In genomic region chr1:53545663-53546408, GRCh38 we compare ENCODE assay signal across 15 cellular contexts.
DNase-seq lines count a peak whose midpoint lies in the region; ATAC-seq, FAIRE-seq and TF ChIP-seq lines count a peak whose summit lies in the region.
"Had no signal": no experiment of that assay in that cellular context is flagged by ENCODE, and none has a peak within 500 bp of the region (broad histone marks: within the 10 kb centered on the region; RNA-seq: fewer than 3 reads in every experiment).

No MANE protein-coding gene starts in this region.

- intact Hi-C loops in K562 (cut with micrococcal nuclease) = no loop called here
- intact Hi-C loops in naive thymus-derived CD4-positive, alpha-beta T cell (cut with micrococcal nuclease) = no loop called here

- no peaks in the 10 kb centered on the region for H3K9me3 ChIP-seq in K562 (replicated peaks; ENCODE audit: control insufficient read depth, insufficient read depth, low read depth, low read length)
- H3K9me3 ChIP-seq in naive thymus-derived CD4-positive, alpha-beta T cell (ENCODE audit: control insufficient read depth in 2 of 3, low read length in 3 of 3) = no peaks in the 10 kb centered on the region
- H3K9me3 ChIP-seq: esophagus muscularis mucosa had no signal

- TF ChIP-seq POLR2A in K562 (conservative IDR thresholded peaks at IDR 0.05) = no peak

- no peak overlapping the region for H3K4me3 ChIP-seq in K562
- no peak overlapping the region for H3K4me3 ChIP-seq in naive thymus-derived CD4-positive, alpha-beta T cell (ENCODE audit: low read length)
- H3K4me3 ChIP-seq: esophagus muscularis mucosa had no signal

- H3K9ac ChIP-seq in K562 (ENCODE audit: insufficient read depth in 1 of 2, low read depth in 2 of 2, low read length in 2 of 2) = no peak overlapping the region

- no peak for TF ChIP-seq RAD21 in K562 (CRISPR knock-in tag; conservative IDR thresholded peaks at IDR 0.05 in 1 of 2, IDR thresholded peaks at IDR 0.05 in 1 of 2)

- no peak overlapping the region for H3K4me2 ChIP-seq in K562 (ENCODE audit: insufficient read depth, low read length)

- CTCF ChIA-PET in K562 (lab: Yijun Ruan, JAX; ENCODE audit: low intra/inter-chr PET ratio) = no interaction called here
- CTCF ChIA-PET in activated CD8-positive, alpha-beta T cell treated with anti-CD3 and anti-CD28 coated beads, Interleukin-2, amount 10 ng/mL, durations not matched to agents 7 days and 5 days (lab: Charles Lee) = no interaction called here
- CTCF ChIA-PET in naive thymus-derived CD4-positive, alpha-beta T cell (lab: Charles Lee) = no interaction called here

- no peak overlapping the region for H3K4me3 Mint-ChIP-seq in activated CD8-positive, alpha-beta T cell treated with anti-CD3 and anti-CD28 coated beads, Interleukin-2, amount 10 ng/mL, durations not matched to agents 7 days and 5 days
- no peak overlapping the region for H3K4me3 Mint-ChIP-seq in naive thymus-derived CD4-positive, alpha-beta T cell
- H3K4me3 Mint-ChIP-seq: CD4-positive, CD25-positive, alpha-beta regulatory T cell; HFFc6 had no signal

- H3K27ac Mint-ChIP-seq in activated CD8-positive, alpha-beta T cell treated with anti-CD3 and anti-CD28 coated beads, Interleukin-2, amount 10 ng/mL, durations not matched to agents 7 days and 5 days = no peak overlapping the region
- no peak overlapping the region for H3K27ac Mint-ChIP-seq in naive thymus-derived CD4-positive, alpha-beta T cell
- H3K27ac Mint-ChIP-seq: CD4-positive, CD25-positive, alpha-beta regulatory T cell; HFFc6 had no signal

- no peaks in the 10 kb centered on the region for H3K79me2 ChIP-seq in K562 (ENCODE audit: control insufficient read depth, insufficient read depth, low read length)

- no peaks in the 10 kb centered on the region for H3K4me1 Mint-ChIP-seq in activated CD8-positive, alpha-beta T cell treated with anti-CD3 and anti-CD28 coated beads, Interleukin-2, amount 10 ng/mL, durations not matched to agents 7 days and 5 days (ENCODE audit: low read depth)
- peaks cover 0 to 2% (median 0%) of the 10 kb centered on the region in 7 donors for H3K4me1 Mint-ChIP-seq in naive thymus-derived CD4-positive, alpha-beta T cell
- H3K4me1 Mint-ChIP-seq: CD4-positive, CD25-positive, alpha-beta regulatory T cell had no signal

- H3K27ac ChIP-seq in K562 (ENCODE audit: extremely low read depth, low read depth, low read length) = no peak overlapping the region
- no peak overlapping the region for H3K27ac ChIP-seq in naive thymus-derived CD4-positive, alpha-beta T cell (ENCODE audit: low read depth, low read length)
- H3K27ac ChIP-seq: esophagus muscularis mucosa had no signal

- BruUV-seq in K562 (replicated peaks; lab: Mats Ljungman, UMichigan) = no TSS peak

- no peak for TF ChIP-seq CTCF in K562 (IDR thresholded peaks at IDR 0.05 in 2 of 3, conservative IDR thresholded peaks at IDR 0.05 in 1 of 3; ENCODE audit: insufficient read depth in 2 of 3, low read depth in 1 of 3, low read length in 3 of 3)
- TF ChIP-seq CTCF in omental fat pad (IDR thresholded peaks at IDR 0.05) = no peak

- in situ Hi-C loops in K562 (cut with MboI) = no loop called here

- POLR2A ChIA-PET in K562 (lab: Yijun Ruan, JAX) = interaction anchor here (0.5 kb wide), 1 partner anchor 498 kb away, joined by 4 read pairs; no protein-coding TSS in a partner anchor
- POLR2A ChIA-PET in activated CD8-positive, alpha-beta T cell treated with anti-CD3 and anti-CD28 coated beads, Interleukin-2, amount 10 ng/mL, durations not matched to agents 7 days and 5 days (lab: Charles Lee) = no interaction called here
- POLR2A ChIA-PET in naive thymus-derived CD4-positive, alpha-beta T cell (lab: Charles Lee) = no interaction called here

- DNase-seq in EH (ENCODE audit: low read depth) (peak; percentile 47), NCI-H1694 treated with DMSO at 0.1 percent for 48 hours (lab: John Stamatoyannopoulos, UW) (peak; percentile 82), K562 (ENCODE audit: extremely low read depth in 1 of 4, low spot score in 3 of 4) (no peak), omental fat pad (ENCODE audit: low spot score) (peak; percentile 8), Kasumi-1 (lab: John Stamatoyannopoulos, UW) (no peak)
- no peak for DNase-seq in activated CD8-positive, alpha-beta T cell treated with anti-CD3 and anti-CD28 coated beads, Interleukin-2, amount 10 ng/mL, durations not matched to agents 7 days and 5 days
- no peak for DNase-seq in naive thymus-derived CD4-positive, alpha-beta T cell
- DNase-seq: CD4-positive, CD25-positive, alpha-beta regulatory T cell; HFFc6; T-helper 9 cell had no signal

- TF ChIP-seq EP300 in K562 (IDR thresholded peaks at IDR 0.05; ENCODE audit: low read length) = no peak

- H3K4me1 ChIP-seq in K562 (replicated peaks in 1 of 2; ENCODE audit: control insufficient read depth in 2 of 2, insufficient read depth in 2 of 2, low read length in 2 of 2) = no peaks in the 10 kb centered on the region
- H3K4me1 ChIP-seq in naive thymus-derived CD4-positive, alpha-beta T cell (ENCODE audit: control insufficient read depth in 2 of 2, insufficient read depth in 2 of 2, low read length in 2 of 2) = no peaks in the 10 kb centered on the region

- H3K27me3 ChIP-seq in K562 (ENCODE audit: control insufficient read depth in 2 of 2, insufficient read depth in 2 of 2, low read length in 2 of 2) = peaks cover 36 to 82% of the 10 kb centered on the region in 2 experiments
- no peaks in the 10 kb centered on the region for H3K27me3 ChIP-seq in naive thymus-derived CD4-positive, alpha-beta T cell (ENCODE audit: control insufficient read depth in 2 of 2, insufficient read depth in 2 of 2, low read length in 2 of 2)
- H3K27me3 ChIP-seq: esophagus muscularis mucosa had no signal

- H4K20me1 ChIP-seq in K562 (replicated peaks; ENCODE audit: control insufficient read depth, insufficient read depth, low read length) = peaks cover 10% of the 10 kb centered on the region

- ATAC-seq in K562 = no peak
- no peak for ATAC-seq in omental fat pad (ENCODE audit: low FRiP score)
- no peak for ATAC-seq in activated CD8-positive, alpha-beta T cell treated with anti-CD3 and anti-CD28 coated beads, Interleukin-2, amount 10 ng/mL, durations not matched to agents 7 days and 5 days
- no peak for ATAC-seq in naive thymus-derived CD4-positive, alpha-beta T cell
- ATAC-seq in GM18873 (IDR thresholded peaks at IDR 0.05; ENCODE audit: low FRiP score, unreplicated experiment) = no peak

- H2AFZ ChIP-seq in K562 (ENCODE audit: low read depth, low read length) = no peak overlapping the region

- FAIRE-seq in K562 (lab: Jason Lieb, UNC) = no peak
- FAIRE-seq: colon, G401.6, GM18507 had no signal

- 2% methylated on average over 17 of the region's 17 CpGs for WGBS in K562 (ENCODE audit: insufficient coverage, low coverage, missing lambda C conversion rate)

- H3K9me1 ChIP-seq in K562 (ENCODE audit: control insufficient read depth, insufficient read depth, low read length) = no peaks in the 10 kb centered on the region

- H3K36me3 Mint-ChIP-seq in activated CD8-positive, alpha-beta T cell treated with anti-CD3 and anti-CD28 coated beads, Interleukin-2, amount 10 ng/mL, durations not matched to agents 7 days and 5 days (ENCODE audit: low read depth) = no peaks in the 10 kb centered on the region
- no peaks in the 10 kb centered on the region for H3K36me3 Mint-ChIP-seq in naive thymus-derived CD4-positive, alpha-beta T cell
- H3K36me3 Mint-ChIP-seq: CD4-positive, CD25-positive, alpha-beta regulatory T cell had no signal

- no peaks in the 10 kb centered on the region for H3K9me3 Mint-ChIP-seq in activated CD8-positive, alpha-beta T cell treated with anti-CD3 and anti-CD28 coated beads, Interleukin-2, amount 10 ng/mL, durations not matched to agents 7 days and 5 days (ENCODE audit: insufficient read depth)
- no peaks in the 10 kb centered on the region for H3K9me3 Mint-ChIP-seq in naive thymus-derived CD4-positive, alpha-beta T cell
- H3K9me3 Mint-ChIP-seq: HFFc6 had no signal

- H3K27me3 Mint-ChIP-seq in activated CD8-positive, alpha-beta T cell treated with anti-CD3 and anti-CD28 coated beads, Interleukin-2, amount 10 ng/mL, durations not matched to agents 7 days and 5 days (ENCODE audit: low read depth) = no peaks in the 10 kb centered on the region
- H3K27me3 Mint-ChIP-seq in naive thymus-derived CD4-positive, alpha-beta T cell = no peaks in the 10 kb centered on the region
- H3K27me3 Mint-ChIP-seq: CD4-positive, CD25-positive, alpha-beta regulatory T cell had no signal

- H3K36me3 ChIP-seq in K562 (ENCODE audit: control insufficient read depth, insufficient read depth, low read length) = no peaks in the 10 kb centered on the region
- H3K36me3 ChIP-seq in naive thymus-derived CD4-positive, alpha-beta T cell (ENCODE audit: control insufficient read depth in 2 of 3, insufficient read depth in 3 of 3, low read length in 3 of 3) = no peaks in the 10 kb centered on the region
- H3K36me3 ChIP-seq: esophagus muscularis mucosa had no signal

TF ChIP-seq in K562, 482 proteins besides CTCF, POLR2A, EP300 and RAD21:
- TF ChIP-seq ZNF263 (CRISPR knock-in tag; IDR thresholded peaks at IDR 0.05; ENCODE audit: borderline replicate concordance) (peak; percentile 50; the same call in 1 of the 2 replicates), TAF1 (IDR thresholded peaks at IDR 0.05; ENCODE audit: control insufficient read depth, extremely low read depth, insufficient read depth, low read length, severe bottlenecking) (no peak)

Comparison
In these comparisons a context has a peak if more than half of its experiments do, and no peak if none do; other contexts are left out.
1. DNase-seq: peak in EH (single experiment), NCI-H1694 treated with DMSO at 0.1 percent for 48 hours (single experiment) and omental fat pad (single experiment); none in K562 (0 of 4), activated CD8-positive, alpha-beta T cell treated with anti-CD3 and anti-CD28 coated beads, Interleukin-2, amount 10 ng/mL, durations not matched to agents 7 days and 5 days (single experiment), naive thymus-derived CD4-positive, alpha-beta T cell (0 of 9) and Kasumi-1 (0 of 2).